In genomic region chr7:45190406-45191165, GRCh38 we compare ENCODE assay signal across 21 cellular contexts. TPM values are rescaled to one million over a fixed set of nuclear protein-coding genes. Genes with fewer than 3 reads are reported as not detected.
DNase-seq lines count a peak whose midpoint lies in the region; ATAC-seq and TF ChIP-seq lines count a peak whose summit lies in the region.
"Had no signal": no experiment of that assay in that cellular context is flagged by ENCODE, and none has a peak within 500 bp of the region (broad histone marks: within the 10 kb centered on the region; RNA-seq: fewer than 3 reads in every experiment).

No MANE protein-coding gene starts in this region.

- H3K27ac Mint-ChIP-seq in CD14-positive monocyte: peak overlapping the region in 2 of 7 donors; percentile 70 to 79
- H3K27ac Mint-ChIP-seq in osteocyte (ENCODE audit: unreplicated experiment): no peak overlapping the region
- H3K27ac Mint-ChIP-seq: CD4-positive, alpha-beta T cell had no signal

- H3K27me3 ChIP-seq in Peyer's patch: no peaks in the 10 kb centered on the region
- H3K27me3 ChIP-seq: MG63 had no signal

- ATAC-seq in GM18867 (IDR thresholded peaks at IDR 0.05; ENCODE audit: unreplicated experiment): no peak
- ATAC-seq in HG03159 (IDR thresholded peaks at IDR 0.05; ENCODE audit: unreplicated experiment): no peak
- ATAC-seq: GM12878, HepG2 had no signal

- peaks cover 15 to 49% (median 36%) of the 10 kb centered on the region in 7 donors for H3K9me3 Mint-ChIP-seq in CD14-positive monocyte
- H3K9me3 Mint-ChIP-seq in osteocyte (ENCODE audit: unreplicated experiment): no peaks in the 10 kb centered on the region
- H3K9me3 Mint-ChIP-seq: CD4-positive, alpha-beta T cell had no signal

- H3K4me3 Mint-ChIP-seq in CD14-positive monocyte (peak overlapping the region; percentile 83 to 98), osteocyte (ENCODE audit: unreplicated experiment) (no peak overlapping the region)
- H3K4me3 Mint-ChIP-seq: CD4-positive, alpha-beta T cell had no signal

- no peak overlapping the region for H3K4me3 ChIP-seq in Peyer's patch
- H3K4me3 ChIP-seq: GM12878, GM23248, MG63 had no signal

- H3K27ac ChIP-seq in Peyer's patch: no peak overlapping the region
- H3K27ac ChIP-seq: GM23248 had no signal

- no peaks in the 10 kb centered on the region for H3K36me3 ChIP-seq in Peyer's patch
- H3K36me3 ChIP-seq: MG63 had no signal

- no peak for DNase-seq in CD14-positive monocyte (ENCODE audit: low spot score)
- peak in 2 of 3 donors; percentile 31 to 37 for DNase-seq in Peyer's patch
- peak; percentile 51 for DNase-seq in islet precursor cell
- DNase-seq in osteocyte (ENCODE audit: extremely low spot score, unreplicated experiment): peak; percentile 69
- no peak for DNase-seq in NOMO-1 treated with dmso at 0.1 percent for 144 hours (lab: John Stamatoyannopoulos, UW; ENCODE audit: unreplicated experiment)
- no peak for DNase-seq in putamen (ENCODE audit: low spot score)
- DNase-seq: ACHN; Calu3; CD4-positive, alpha-beta T cell; GM23248; MG63; NCI-H1105; NCI-H187; NCI-H446 treated with DMSO at 0.1 percent for 48 hours; NCI-H748 treated with DMSO at 0.1 percent for 48 hours; Right ventricle myocardium superior had no signal

- H3K36me3 Mint-ChIP-seq in CD14-positive monocyte (peaks cover 24 to 25% of the 10 kb centered on the region in 2 donors), osteocyte (ENCODE audit: unreplicated experiment) (no peaks in the 10 kb centered on the region)

- H3K27me3 Mint-ChIP-seq in CD14-positive monocyte (ENCODE audit: low read depth in 3 of 3): peaks cover 0 to 4% (median 0%) of the 10 kb centered on the region in 3 donors
- peaks cover 41% of the 10 kb centered on the region for H3K27me3 Mint-ChIP-seq in osteocyte (ENCODE audit: unreplicated experiment)

- H3K4me1 ChIP-seq in Peyer's patch: no peaks in the 10 kb centered on the region

- H3K4me1 Mint-ChIP-seq in CD14-positive monocyte (peaks cover 59% of the 10 kb centered on the region), osteocyte (ENCODE audit: unreplicated experiment) (no peaks in the 10 kb centered on the region)

- TF ChIP-seq CTCF in CD14-positive monocyte (IDR thresholded peaks at IDR 0.05): no peak
- TF ChIP-seq CTCF in Peyer's patch (IDR thresholded peaks at IDR 0.05): no peak
- TF ChIP-seq CTCF in osteocyte (IDR thresholded peaks at IDR 0.05): no peak

- no peaks in the 10 kb centered on the region for H3K9me3 ChIP-seq in Peyer's patch
- H3K9me3 ChIP-seq: MG63 had no signal

- intact Hi-C loops in CD14-positive monocyte (cut with micrococcal nuclease): no loop called here

- TF ChIP-seq POLR2A in Peyer's patch (IDR thresholded peaks at IDR 0.05): no peak

RNA-seq across cellular contexts. Expression of gene RAMP3, which starts 33.0 kb away (rescaled TPM):
- polyA plus RNA-seq in CD14-positive monocyte: not detected
- 10 to 100 TPM in 3 of 4 donors, 1 to 10 TPM in 1; 8.6 to 89.1 (median 20.1) TPM for total RNA-seq in Peyer's patch
- total RNA-seq in osteocyte: not detected in 2 replicates
- total RNA-seq: Calu3; CD4-positive, alpha-beta T cell; G401; GM12878; GM23248; HepG2 had no signal
- polyA plus RNA-seq: GM12878, GM23248, HepG2 had no signal

Comparison
In these comparisons a context has a peak if more than half of its experiments do, and no peak if none do; other contexts are left out.
1. DNase-seq: peak in Peyer's patch (2 of 3), islet precursor cell (single experiment) and osteocyte (single experiment); none in CD14-positive monocyte (single experiment), NOMO-1 treated with dmso at 0.1 percent for 144 hours (single experiment) and putamen (single experiment).